ENCODE assay signal across 8 cellular contexts in the genomic region with DNA sequence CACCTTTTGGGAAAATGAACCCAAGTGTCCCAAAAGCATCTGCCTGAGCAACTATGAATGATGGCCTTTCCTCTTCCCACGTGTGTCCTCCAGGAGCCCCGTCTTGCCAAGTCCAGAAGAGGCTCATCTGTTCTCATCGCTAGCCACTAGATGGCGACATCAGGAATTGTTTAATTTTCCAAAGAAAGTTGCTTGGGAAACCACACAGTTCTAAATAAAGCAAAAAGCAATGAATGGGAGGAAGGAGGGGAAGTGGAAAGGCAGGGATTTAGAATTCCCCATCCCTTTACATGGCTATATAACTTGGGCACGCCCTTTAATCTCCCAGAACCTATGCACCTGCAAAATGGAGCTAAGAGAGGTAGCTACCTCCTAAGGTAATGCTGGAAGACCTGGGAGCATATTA. TPM values are rescaled to one million over a fixed set of nuclear protein-coding genes. Genes with fewer than 3 reads are reported as not detected.
DNase-seq lines count a peak whose midpoint lies in the region; ATAC-seq and TF ChIP-seq lines count a peak whose summit lies in the region.

No MANE protein-coding gene starts in this region.

- ATAC-seq in WTC11 (peak; percentile 74), GM21619 (IDR thresholded peaks at IDR 0.05; ENCODE audit: unreplicated experiment) (no peak), GM18520 (IDR thresholded peaks at IDR 0.05; ENCODE audit: unreplicated experiment) (no peak)

- peaks cover 5% of the 10 kb centered on the region for H3K27me3 Mint-ChIP-seq in WTC11 (ENCODE audit: low read depth)
- H3K27me3 Mint-ChIP-seq in progenitor cell of endocrine pancreas = peaks cover 20% of the 10 kb centered on the region

- H3K4me3 Mint-ChIP-seq in WTC11 (no peak overlapping the region), progenitor cell of endocrine pancreas (ENCODE audit: low read depth) (no peak overlapping the region)

- H3K4me1 Mint-ChIP-seq in WTC11 = peaks cover 11% of the 10 kb centered on the region
- peaks cover 23% of the 10 kb centered on the region for H3K4me1 Mint-ChIP-seq in progenitor cell of endocrine pancreas (ENCODE audit: low read depth)

- H3K27ac Mint-ChIP-seq in WTC11 = no peak overlapping the region
- no peak overlapping the region for H3K27ac Mint-ChIP-seq in progenitor cell of endocrine pancreas

- POLR2A ChIA-PET in WTC11 (lab: Charles Lee) = no interaction called here

- CTCF ChIA-PET in WTC11 (lab: Charles Lee) = interaction anchor here (0.5 to 9.2 kb wide), 26 partner anchors 8 to 251 kb away, joined by 3 to 103 read pairs (median 4); a partner anchor contains a TSS

- peaks cover 2% of the 10 kb centered on the region for H3K9me3 Mint-ChIP-seq in WTC11
- no peaks in the 10 kb centered on the region for H3K9me3 Mint-ChIP-seq in progenitor cell of endocrine pancreas (ENCODE audit: low read depth)

- H3K36me3 Mint-ChIP-seq in WTC11 = no peaks in the 10 kb centered on the region; the same call in 1 of the 2 replicates
- no peaks in the 10 kb centered on the region for H3K36me3 Mint-ChIP-seq in progenitor cell of endocrine pancreas (ENCODE audit: insufficient read depth)

- TF ChIP-seq CTCF in WTC11 (IDR thresholded peaks at IDR 0.05) = peak; percentile 52; the same call in 1 of the 2 replicates
- TF ChIP-seq CTCF in progenitor cell of endocrine pancreas (IDR thresholded peaks at IDR 0.05; ENCODE audit: unreplicated experiment) = peak; percentile 75

- DNase-seq in AG08396 (ENCODE audit: low spot score) (peak; percentile 87), GM04503 (ENCODE audit: low read depth) (peak; percentile 42), NCI-H1694 (lab: John Stamatoyannopoulos, UW) (peak; percentile 67), WTC11 (ENCODE audit: low spot score) (peak; percentile 47), germinal center (ENCODE audit: low spot score) (peak; percentile 50), progenitor cell of endocrine pancreas (ENCODE audit: low spot score, unreplicated experiment) (no peak)

TF ChIP-seq in WTC11, 78 proteins besides CTCF, POLR2A, EP300 and RAD21 (continues in another document):
- TF ChIP-seq, protein P1, sequence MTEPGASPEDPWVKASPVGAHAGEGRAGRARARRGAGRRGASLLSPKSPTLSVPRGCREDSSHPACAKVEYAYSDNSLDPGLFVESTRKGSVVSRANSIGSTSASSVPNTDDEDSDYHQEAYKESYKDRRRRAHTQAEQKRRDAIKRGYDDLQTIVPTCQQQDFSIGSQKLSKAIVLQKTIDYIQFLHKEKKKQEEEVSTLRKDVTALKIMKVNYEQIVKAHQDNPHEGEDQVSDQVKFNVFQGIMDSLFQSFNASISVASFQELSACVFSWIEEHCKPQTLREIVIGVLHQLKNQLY (CRISPR knock-in tag; IDR thresholded peaks at IDR 0.05) = no peak
- TF ChIP-seq TCF7 (CRISPR knock-in tag; IDR thresholded peaks at IDR 0.05; ENCODE audit: low read depth) = no peak
- TF ChIP-seq, protein P2, sequence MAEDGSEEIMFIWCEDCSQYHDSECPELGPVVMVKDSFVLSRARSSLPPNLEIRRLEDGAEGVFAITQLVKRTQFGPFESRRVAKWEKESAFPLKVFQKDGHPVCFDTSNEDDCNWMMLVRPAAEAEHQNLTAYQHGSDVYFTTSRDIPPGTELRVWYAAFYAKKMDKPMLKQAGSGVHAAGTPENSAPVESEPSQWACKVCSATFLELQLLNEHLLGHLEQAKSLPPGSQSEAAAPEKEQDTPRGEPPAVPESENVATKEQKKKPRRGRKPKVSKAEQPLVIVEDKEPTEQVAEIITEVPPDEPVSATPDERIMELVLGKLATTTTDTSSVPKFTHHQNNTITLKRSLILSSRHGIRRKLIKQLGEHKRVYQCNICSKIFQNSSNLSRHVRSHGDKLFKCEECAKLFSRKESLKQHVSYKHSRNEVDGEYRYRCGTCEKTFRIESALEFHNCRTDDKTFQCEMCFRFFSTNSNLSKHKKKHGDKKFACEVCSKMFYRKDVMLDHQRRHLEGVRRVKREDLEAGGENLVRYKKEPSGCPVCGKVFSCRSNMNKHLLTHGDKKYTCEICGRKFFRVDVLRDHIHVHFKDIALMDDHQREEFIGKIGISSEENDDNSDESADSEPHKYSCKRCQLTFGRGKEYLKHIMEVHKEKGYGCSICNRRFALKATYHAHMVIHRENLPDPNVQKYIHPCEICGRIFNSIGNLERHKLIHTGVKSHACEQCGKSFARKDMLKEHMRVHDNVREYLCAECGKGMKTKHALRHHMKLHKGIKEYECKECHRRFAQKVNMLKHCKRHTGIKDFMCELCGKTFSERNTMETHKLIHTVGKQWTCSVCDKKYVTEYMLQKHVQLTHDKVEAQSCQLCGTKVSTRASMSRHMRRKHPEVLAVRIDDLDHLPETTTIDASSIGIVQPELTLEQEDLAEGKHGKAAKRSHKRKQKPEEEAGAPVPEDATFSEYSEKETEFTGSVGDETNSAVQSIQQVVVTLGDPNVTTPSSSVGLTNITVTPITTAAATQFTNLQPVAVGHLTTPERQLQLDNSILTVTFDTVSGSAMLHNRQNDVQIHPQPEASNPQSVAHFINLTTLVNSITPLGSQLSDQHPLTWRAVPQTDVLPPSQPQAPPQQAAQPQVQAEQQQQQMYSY (CRISPR knock-in tag; IDR thresholded peaks at IDR 0.05) = no peak
- TF ChIP-seq, protein P3, sequence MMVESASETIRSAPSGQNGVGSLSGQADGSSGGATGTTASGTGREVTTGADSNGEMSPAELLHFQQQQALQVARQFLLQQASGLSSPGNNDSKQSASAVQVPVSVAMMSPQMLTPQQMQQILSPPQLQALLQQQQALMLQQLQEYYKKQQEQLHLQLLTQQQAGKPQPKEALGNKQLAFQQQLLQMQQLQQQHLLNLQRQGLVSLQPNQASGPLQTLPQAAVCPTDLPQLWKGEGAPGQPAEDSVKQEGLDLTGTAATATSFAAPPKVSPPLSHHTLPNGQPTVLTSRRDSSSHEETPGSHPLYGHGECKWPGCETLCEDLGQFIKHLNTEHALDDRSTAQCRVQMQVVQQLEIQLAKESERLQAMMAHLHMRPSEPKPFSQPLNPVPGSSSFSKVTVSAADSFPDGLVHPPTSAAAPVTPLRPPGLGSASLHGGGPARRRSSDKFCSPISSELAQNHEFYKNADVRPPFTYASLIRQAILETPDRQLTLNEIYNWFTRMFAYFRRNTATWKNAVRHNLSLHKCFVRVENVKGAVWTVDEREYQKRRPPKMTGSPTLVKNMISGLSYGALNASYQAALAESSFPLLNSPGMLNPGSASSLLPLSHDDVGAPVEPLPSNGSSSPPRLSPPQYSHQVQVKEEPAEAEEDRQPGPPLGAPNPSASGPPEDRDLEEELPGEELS (CRISPR knock-in tag; IDR thresholded peaks at IDR 0.05) = no peak
- TF ChIP-seq, protein P4, sequence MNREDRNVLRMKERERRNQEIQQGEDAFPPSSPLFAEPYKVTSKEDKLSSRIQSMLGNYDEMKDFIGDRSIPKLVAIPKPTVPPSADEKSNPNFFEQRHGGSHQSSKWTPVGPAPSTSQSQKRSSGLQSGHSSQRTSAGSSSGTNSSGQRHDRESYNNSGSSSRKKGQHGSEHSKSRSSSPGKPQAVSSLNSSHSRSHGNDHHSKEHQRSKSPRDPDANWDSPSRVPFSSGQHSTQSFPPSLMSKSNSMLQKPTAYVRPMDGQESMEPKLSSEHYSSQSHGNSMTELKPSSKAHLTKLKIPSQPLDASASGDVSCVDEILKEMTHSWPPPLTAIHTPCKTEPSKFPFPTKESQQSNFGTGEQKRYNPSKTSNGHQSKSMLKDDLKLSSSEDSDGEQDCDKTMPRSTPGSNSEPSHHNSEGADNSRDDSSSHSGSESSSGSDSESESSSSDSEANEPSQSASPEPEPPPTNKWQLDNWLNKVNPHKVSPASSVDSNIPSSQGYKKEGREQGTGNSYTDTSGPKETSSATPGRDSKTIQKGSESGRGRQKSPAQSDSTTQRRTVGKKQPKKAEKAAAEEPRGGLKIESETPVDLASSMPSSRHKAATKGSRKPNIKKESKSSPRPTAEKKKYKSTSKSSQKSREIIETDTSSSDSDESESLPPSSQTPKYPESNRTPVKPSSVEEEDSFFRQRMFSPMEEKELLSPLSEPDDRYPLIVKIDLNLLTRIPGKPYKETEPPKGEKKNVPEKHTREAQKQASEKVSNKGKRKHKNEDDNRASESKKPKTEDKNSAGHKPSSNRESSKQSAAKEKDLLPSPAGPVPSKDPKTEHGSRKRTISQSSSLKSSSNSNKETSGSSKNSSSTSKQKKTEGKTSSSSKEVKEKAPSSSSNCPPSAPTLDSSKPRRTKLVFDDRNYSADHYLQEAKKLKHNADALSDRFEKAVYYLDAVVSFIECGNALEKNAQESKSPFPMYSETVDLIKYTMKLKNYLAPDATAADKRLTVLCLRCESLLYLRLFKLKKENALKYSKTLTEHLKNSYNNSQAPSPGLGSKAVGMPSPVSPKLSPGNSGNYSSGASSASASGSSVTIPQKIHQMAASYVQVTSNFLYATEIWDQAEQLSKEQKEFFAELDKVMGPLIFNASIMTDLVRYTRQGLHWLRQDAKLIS (CRISPR knock-in tag; IDR thresholded peaks at IDR 0.05; ENCODE audit: borderline replicate concordance) = no peak
- no peak for TF ChIP-seq NFE2L1 (CRISPR knock-in tag; IDR thresholded peaks at IDR 0.05)
- TF ChIP-seq TEAD1 (CRISPR knock-in tag; IDR thresholded peaks at IDR 0.05) = no peak
- no peak for TF ChIP-seq ZNF232 (CRISPR knock-in tag; IDR thresholded peaks at IDR 0.05)
- TF ChIP-seq, protein P5, sequence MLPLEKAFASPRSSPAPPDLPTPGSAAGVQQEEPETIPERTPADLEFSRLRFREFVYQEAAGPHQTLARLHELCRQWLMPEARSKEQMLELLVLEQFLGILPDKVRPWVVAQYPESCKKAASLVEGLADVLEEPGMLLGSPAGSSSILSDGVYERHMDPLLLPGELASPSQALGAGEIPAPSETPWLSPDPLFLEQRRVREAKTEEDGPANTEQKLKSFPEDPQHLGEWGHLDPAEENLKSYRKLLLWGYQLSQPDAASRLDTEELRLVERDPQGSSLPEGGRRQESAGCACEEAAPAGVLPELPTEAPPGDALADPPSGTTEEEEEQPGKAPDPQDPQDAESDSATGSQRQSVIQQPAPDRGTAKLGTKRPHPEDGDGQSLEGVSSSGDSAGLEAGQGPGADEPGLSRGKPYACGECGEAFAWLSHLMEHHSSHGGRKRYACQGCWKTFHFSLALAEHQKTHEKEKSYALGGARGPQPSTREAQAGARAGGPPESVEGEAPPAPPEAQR (CRISPR knock-in tag; IDR thresholded peaks at IDR 0.05) = no peak
- TF ChIP-seq, protein P6, sequence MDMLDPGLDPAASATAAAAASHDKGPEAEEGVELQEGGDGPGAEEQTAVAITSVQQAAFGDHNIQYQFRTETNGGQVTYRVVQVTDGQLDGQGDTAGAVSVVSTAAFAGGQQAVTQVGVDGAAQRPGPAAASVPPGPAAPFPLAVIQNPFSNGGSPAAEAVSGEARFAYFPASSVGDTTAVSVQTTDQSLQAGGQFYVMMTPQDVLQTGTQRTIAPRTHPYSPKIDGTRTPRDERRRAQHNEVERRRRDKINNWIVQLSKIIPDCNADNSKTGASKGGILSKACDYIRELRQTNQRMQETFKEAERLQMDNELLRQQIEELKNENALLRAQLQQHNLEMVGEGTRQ (CRISPR knock-in tag; IDR thresholded peaks at IDR 0.05) = no peak

RNA-seq across cellular contexts. Expression of a gene that starts 9.0 kb away (rescaled TPM):
- 0.14 to 0.28 TPM (median 0.14 TPM) in 3 replicates for total RNA-seq in WTC11 (2021)
- 0.36 TPM in 1 of 2 replicates, not detected in the other for total RNA-seq in progenitor cell of endocrine pancreas
